In genomic region chr9:86720893-86721698, GRCh38 we compare ENCODE assay signal across 10 cellular contexts.
DNase-seq lines count a peak whose midpoint lies in the region; ATAC-seq and TF ChIP-seq lines count a peak whose summit lies in the region.
"Had no signal": no experiment of that assay in that cellular context is flagged by ENCODE, and none has a peak within 500 bp of the region (broad histone marks: within the 10 kb centered on the region; RNA-seq: fewer than 3 reads in every experiment).

No MANE protein-coding gene starts in this region.

- peak; percentile 57 to 89 for DNase-seq in PC-9
- no peak for DNase-seq in esophagus muscularis mucosa (ENCODE audit: extremely low spot score)
- DNase-seq in mesendoderm, result peak; percentile 89
- no peak for DNase-seq in uterus
- no peak for DNase-seq in NCI-H2107 (lab: John Stamatoyannopoulos, UW)
- DNase-seq in stimulated activated CD4-positive, alpha-beta T cell treated with anti-CD3 and anti-CD28 coated beads, Interleukin-2, amount 100 ng/mL, for 48 hours, result no peak
- DNase-seq: activated T-cell treated with anti-CD3 and anti-CD28 coated beads, Interleukin-2, amount 50 U/mL, for 1 hour; lower lobe of right lung had no signal

- no peak overlapping the region for H2BK15ac ChIP-seq in mesendoderm (replicated peaks; ENCODE audit: low read depth)

- intact Hi-C loops in PC-9 (cut with micrococcal nuclease; ENCODE audit: unreplicated experiment), result loop anchor here (1.0 to 2.0 kb wide), 2 partner anchors 20 to 46 kb away; no protein-coding TSS in a partner anchor
- intact Hi-C loops in esophagus muscularis mucosa (cut with DNase I), result no loop called here
- intact Hi-C loops in uterus (cut with DNase I; ENCODE audit: low total_unique reads), result loop anchor here (10.0 kb wide), 1 partner anchor 236 kb away; no protein-coding TSS in a partner anchor

- H3K4me2 ChIP-seq in PC-9, result peak overlapping the region; percentile 80
- no peak overlapping the region for H3K4me2 ChIP-seq in mesendoderm (ENCODE audit: low read length)

- no peak overlapping the region for H4K8ac ChIP-seq in mesendoderm (ENCODE audit: low read depth, low read length)

- no peak for ATAC-seq in GM19328 (IDR thresholded peaks at IDR 0.05; ENCODE audit: unreplicated experiment)

- H3K4me1 ChIP-seq in PC-9 (replicated peaks; ENCODE audit: insufficient read depth) (peaks cover 43% of the 10 kb centered on the region), esophagus muscularis mucosa (peaks cover 6 to 28% (median 21%) of the 10 kb centered on the region in 4 donors), mesendoderm (ENCODE audit: control insufficient read depth, low read depth, low read length) (peaks cover 8% of the 10 kb centered on the region), uterus (peaks cover 6 to 10% of the 10 kb centered on the region in 2 donors)
- H3K4me1 ChIP-seq: lower lobe of right lung had no signal

- peak overlapping the region; percentile 20 for H2BK5ac ChIP-seq in mesendoderm (ENCODE audit: low read length)

- H2AK5ac ChIP-seq in mesendoderm (ENCODE audit: low read length), result no peak overlapping the region

- peaks cover 15% of the 10 kb centered on the region; the same call in 1 of the 2 replicates for H3K9me3 ChIP-seq in PC-9 (ENCODE audit: insufficient read depth, low read depth)
- H3K9me3 ChIP-seq in esophagus muscularis mucosa, result no peaks in the 10 kb centered on the region
- no peaks in the 10 kb centered on the region for H3K9me3 ChIP-seq in uterus
- H3K9me3 ChIP-seq: lower lobe of right lung had no signal

- H3K79me1 ChIP-seq in mesendoderm (ENCODE audit: low read length), result no peaks in the 10 kb centered on the region

- H3K9me2 ChIP-seq in PC-9 (ENCODE audit: insufficient read depth), result no peaks in the 10 kb centered on the region

- peak overlapping the region; percentile 70 for H2AFZ ChIP-seq in PC-9

- no peak overlapping the region for H4K5ac ChIP-seq in mesendoderm (ENCODE audit: low read length)

- H3K36me3 ChIP-seq in PC-9 (ENCODE audit: low read depth), result no peaks in the 10 kb centered on the region; the same call in 1 of the 2 replicates
- H3K36me3 ChIP-seq in esophagus muscularis mucosa, result no peaks in the 10 kb centered on the region
- no peaks in the 10 kb centered on the region for H3K36me3 ChIP-seq in mesendoderm (ENCODE audit: control insufficient read depth, insufficient read depth, low read length)
- H3K36me3 ChIP-seq in uterus, result no peaks in the 10 kb centered on the region
- H3K36me3 ChIP-seq: lower lobe of right lung had no signal

- peak overlapping the region; percentile 53 for H3K56ac ChIP-seq in mesendoderm (ENCODE audit: low read length)

- peak overlapping the region; percentile 51 for H3K18ac ChIP-seq in mesendoderm (ENCODE audit: low read length)

- H3F3A ChIP-seq in PC-9 (ENCODE audit: insufficient read depth, low read depth), result peaks cover 34% of the 10 kb centered on the region

- TF ChIP-seq EP300 in esophagus muscularis mucosa (IDR thresholded peaks at IDR 0.05), result no peak

- POLR2A ChIA-PET in PC-9 (lab: Charles Lee; ENCODE audit: unreplicated experiment), result interaction anchor here (0.6 to 0.9 kb wide), 3 partner anchors 14 to 302 kb away, joined by 3 to 9 read pairs (median 4); no protein-coding TSS in a partner anchor

- no peak overlapping the region for H3K23ac ChIP-seq in mesendoderm (ENCODE audit: low read length)

- no peaks in the 10 kb centered on the region for H3K79me2 ChIP-seq in PC-9 (ENCODE audit: low read depth)
- H3K79me2 ChIP-seq in mesendoderm (ENCODE audit: control insufficient read depth, insufficient read depth, low read length), result no peaks in the 10 kb centered on the region

- no peak overlapping the region for H2BK120ac ChIP-seq in mesendoderm (ENCODE audit: low read depth, low read length)

- no TSS peak for BruUV-seq in PC-9 (replicated peaks; lab: Mats Ljungman, UMichigan)

- H3K27ac ChIP-seq in PC-9 (peak overlapping the region; percentile 96), esophagus muscularis mucosa (replicated peaks in 1 of 4) (peak overlapping the region; percentile 31 to 76 (median 60)), mesendoderm (ENCODE audit: low read depth, low read length) (peak overlapping the region; percentile 64), uterus (peak overlapping the region; percentile 84 to 94)
- H3K27ac ChIP-seq: VCaP had no signal

- H4K20me1 ChIP-seq in PC-9 (ENCODE audit: insufficient read depth), result no peaks in the 10 kb centered on the region

- no peak overlapping the region for H3K9ac ChIP-seq in mesendoderm (ENCODE audit: low read length)

- TF ChIP-seq POLR2A in esophagus muscularis mucosa (IDR thresholded peaks at IDR 0.05; ENCODE audit: low read depth) (no peak), uterus (IDR thresholded peaks at IDR 0.05) (no peak)

- 73% methylated on average over 7 of the region's 7 CpGs for WGBS in esophagus muscularis mucosa
- no CpG with 5 or more reads among the region's 7 CpGs for WGBS in mesendoderm (ENCODE audit: extremely low coverage, insufficient coverage, low lambda C conversion rate)

- H3K27me3 ChIP-seq in PC-9 (ENCODE audit: insufficient read depth, low read depth) (no peaks in the 10 kb centered on the region), esophagus muscularis mucosa (no peaks in the 10 kb centered on the region), mesendoderm (ENCODE audit: insufficient read depth, low read length, poor library complexity) (no peaks in the 10 kb centered on the region), uterus (no peaks in the 10 kb centered on the region)

- peak overlapping the region; percentile 41; the same call in 1 of the 2 replicates for H3K4me3 ChIP-seq in PC-9
- no peak overlapping the region for H3K4me3 ChIP-seq in esophagus muscularis mucosa
- no peak overlapping the region for H3K4me3 ChIP-seq in mesendoderm (ENCODE audit: low read length)
- no peak overlapping the region for H3K4me3 ChIP-seq in uterus
- H3K4me3 ChIP-seq: lower lobe of right lung had no signal

- CTCF ChIA-PET in PC-9 (lab: Charles Lee), result interaction anchor here (0.7 to 1.0 kb wide), 2 partner anchors 21 to 966 kb away, joined by 3 read pairs; no protein-coding TSS in a partner anchor

- no peak overlapping the region for H3K4ac ChIP-seq in mesendoderm (ENCODE audit: low read depth, low read length)

- TF ChIP-seq CTCF in PC-9 (conservative IDR thresholded peaks at IDR 0.05) (no peak), esophagus muscularis mucosa (IDR thresholded peaks at IDR 0.05) (no peak), uterus (IDR thresholded peaks at IDR 0.05) (no peak)

Comparison
In these comparisons a context has a peak if more than half of its experiments do, and no peak if none do; other contexts are left out.
1. DNase-seq: peak in PC-9 (2 of 2) and mesendoderm (single experiment); none in esophagus muscularis mucosa (single experiment), uterus (0 of 2), NCI-H2107 (single experiment) and stimulated activated CD4-positive, alpha-beta T cell treated with anti-CD3 and anti-CD28 coated beads, Interleukin-2, amount 100 ng/mL, for 48 hours (0 of 2).
2. Peak in every context shown above with its lines, with median percentiles within 50 percentile points of each other: H3K27ac ChIP-seq.